21 cellular contexts compared by ENCODE assay signal in the genomic region with DNA sequence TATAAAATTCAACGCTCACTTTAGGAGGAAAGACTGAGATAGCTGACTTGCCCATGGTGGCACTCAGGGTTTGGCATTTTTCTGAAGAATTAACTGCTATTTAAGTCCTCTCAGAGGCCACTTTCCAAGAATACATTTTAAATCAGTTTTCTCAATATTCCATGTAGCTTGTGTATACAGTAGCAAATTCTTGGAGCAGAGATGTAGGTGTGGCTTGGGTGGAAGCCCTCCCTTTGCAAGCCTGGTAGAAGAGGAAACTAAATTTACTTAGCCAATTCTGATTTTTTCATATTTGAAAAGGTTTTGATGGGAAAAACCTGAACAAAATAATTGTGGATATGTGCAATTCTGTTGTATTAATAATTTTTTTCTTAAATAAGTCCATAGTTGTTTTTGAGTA. TPM values are rescaled to one million over a fixed set of nuclear protein-coding genes. Genes with fewer than 3 reads are reported as not detected.
A peak's percentile ranks its signal among the peaks of the same experiment; 100 is the strongest.
DNase-seq lines count a peak whose midpoint lies in the region; ATAC-seq and TF ChIP-seq lines count a peak whose summit lies in the region.
"Had no signal": no experiment of that assay in that cellular context is flagged by ENCODE, and none has a peak within 500 bp of the region (broad histone marks: within the 10 kb centered on the region; RNA-seq: fewer than 3 reads in every experiment).

No MANE protein-coding gene starts in this region.

- POLR2A ChIA-PET in PC-3 (lab: Charles Lee; ENCODE audit: unreplicated experiment): interaction anchor here (0.9 kb wide), 1 partner anchor 13 kb away, joined by 5 read pairs; no protein-coding TSS in a partner anchor

- ATAC-seq in PC-3 (peak; percentile 33), GM18858 (IDR thresholded peaks at IDR 0.05; ENCODE audit: unreplicated experiment) (no peak)
- ATAC-seq: T-cell had no signal

- peak overlapping the region; percentile 13 for H3K27ac ChIP-seq in PC-3 (ENCODE audit: low read length)
- peak overlapping the region in 12 of 59 donors; percentile 2 to 64 (median 16) for H3K27ac ChIP-seq in dorsolateral prefrontal cortex
- H3K27ac ChIP-seq: lower lobe of right lung, testis, VCaP had no signal

- DNase-seq in A172 (ENCODE audit: low spot score): peak; percentile 30
- DNase-seq in PC-3: no peak
- DNase-seq in NK-92 (lab: John Stamatoyannopoulos, UW; ENCODE audit: unreplicated experiment): no peak
- no peak for DNase-seq in dorsolateral prefrontal cortex
- no peak for DNase-seq in NCI-H446 (lab: John Stamatoyannopoulos, UW)
- DNase-seq: activated CD4-positive, alpha-beta memory T cell treated with anti-CD3 and anti-CD28 coated beads for 36 hours; activated naive CD8-positive, alpha-beta T cell treated with anti-CD3 and anti-CD28 coated beads, Interleukin-2, amount 10 ng/mL, durations not matched to agents 7 days and 5 days; activated T-cell treated with anti-CD3 and anti-CD28 coated beads, Interleukin-2, amount 50 U/mL, for 24 hours; central memory CD4-positive, alpha-beta T cell; DMS79 treated with DMSO at 0.1 percent for 48 hours; lower lobe of right lung; NCI-H1417 treated with DMSO at 0.1 percent for 48 hours; NCI-H2171; retina; T-cell; testis had no signal

- no peaks in the 10 kb centered on the region for H3F3A ChIP-seq in PC-3 (ENCODE audit: low read length, unreplicated experiment)

- no peaks in the 10 kb centered on the region for H3K36me3 Mint-ChIP-seq in dendritic cell treated with granulocyte-macrophage colony-stimulating factor and Interleukin-4, amounts not matched to agents 40 ng/mL and 50 ng/mL, for 4 days (ENCODE audit: low read depth)
- no peaks in the 10 kb centered on the region for H3K36me3 Mint-ChIP-seq in nephron (ENCODE audit: low read depth)
- H3K36me3 Mint-ChIP-seq: activated CD4-positive, alpha-beta memory T cell treated with anti-CD3 and anti-CD28 coated beads for 36 hours; activated naive CD8-positive, alpha-beta T cell treated with anti-CD3 and anti-CD28 coated beads, Interleukin-2, amount 10 ng/mL, durations not matched to agents 7 days and 5 days; CD14-positive monocyte; T-cell had no signal

- no peaks in the 10 kb centered on the region for H3K9me2 ChIP-seq in PC-3 (replicated peaks; ENCODE audit: low read length)

- H3K4me3 ChIP-seq in PC-3 (ENCODE audit: low read length): no peak overlapping the region
- H3K4me3 ChIP-seq in dorsolateral prefrontal cortex: no peak overlapping the region
- H3K4me3 ChIP-seq: lower lobe of right lung, testis had no signal

- no peak overlapping the region for H3K9ac ChIP-seq in PC-3 (ENCODE audit: low read length)

- H3K27me3 ChIP-seq in PC-3 (ENCODE audit: low read length) (no peaks in the 10 kb centered on the region), dorsolateral prefrontal cortex (no peaks in the 10 kb centered on the region)
- H3K27me3 ChIP-seq: testis had no signal

- peak overlapping the region; percentile 51 for H3K27ac Mint-ChIP-seq in dendritic cell treated with granulocyte-macrophage colony-stimulating factor and Interleukin-4, amounts not matched to agents 40 ng/mL and 50 ng/mL, for 4 days
- peak overlapping the region; percentile 69 to 85 (median 78) for H3K27ac Mint-ChIP-seq in nephron
- H3K27ac Mint-ChIP-seq: activated CD4-positive, alpha-beta memory T cell treated with anti-CD3 and anti-CD28 coated beads for 36 hours; activated naive CD8-positive, alpha-beta T cell treated with anti-CD3 and anti-CD28 coated beads, Interleukin-2, amount 10 ng/mL, durations not matched to agents 7 days and 5 days; activated T-cell treated with anti-CD3 and anti-CD28 coated beads, Interleukin-2, amount 50 U/mL, for 24 hours; T-cell had no signal

- H3K4me1 Mint-ChIP-seq in dendritic cell treated with granulocyte-macrophage colony-stimulating factor and Interleukin-4, amounts not matched to agents 40 ng/mL and 50 ng/mL, for 4 days (ENCODE audit: low read depth): peaks cover 15% of the 10 kb centered on the region
- peaks cover 26% of the 10 kb centered on the region for H3K4me1 Mint-ChIP-seq in nephron
- H3K4me1 Mint-ChIP-seq: activated naive CD8-positive, alpha-beta T cell treated with anti-CD3 and anti-CD28 coated beads, Interleukin-2, amount 10 ng/mL, durations not matched to agents 7 days and 5 days; T-cell had no signal

- CTCF ChIA-PET in PC-3 (lab: Charles Lee): no interaction called here

- no peaks in the 10 kb centered on the region for H3K27me3 Mint-ChIP-seq in dendritic cell treated with granulocyte-macrophage colony-stimulating factor and Interleukin-4, amounts not matched to agents 40 ng/mL and 50 ng/mL, for 4 days
- H3K27me3 Mint-ChIP-seq in nephron (ENCODE audit: low read depth): no peaks in the 10 kb centered on the region
- H3K27me3 Mint-ChIP-seq: activated CD4-positive, alpha-beta memory T cell treated with anti-CD3 and anti-CD28 coated beads for 36 hours; activated naive CD8-positive, alpha-beta T cell treated with anti-CD3 and anti-CD28 coated beads, Interleukin-2, amount 10 ng/mL, durations not matched to agents 7 days and 5 days; activated T-cell treated with anti-CD3 and anti-CD28 coated beads, Interleukin-2, amount 50 U/mL, for 24 hours had no signal

- H3K4me1 ChIP-seq in PC-3 (ENCODE audit: insufficient read depth, low read length): peaks cover 43% of the 10 kb centered on the region
- H3K4me1 ChIP-seq: testis had no signal

- no peak for TF ChIP-seq CTCF in PC-3 (conservative IDR thresholded peaks at IDR 0.05; ENCODE audit: low read depth, low read length)
- TF ChIP-seq CTCF in nephron (IDR thresholded peaks at IDR 0.05; ENCODE audit: unreplicated experiment in 3 of 3): no peak
- no peak for TF ChIP-seq CTCF in dorsolateral prefrontal cortex (IDR thresholded peaks at IDR 0.05 in 54 of 56, conservative IDR thresholded peaks at IDR 0.05 in 2 of 56; ENCODE audit: low read depth in 1 of 56, partially characterized antibody in 56 of 56)

- intact Hi-C loops in PC-3 (cut with micrococcal nuclease): loop anchor here (5.0 kb wide), 1 partner anchor 66 kb away; no protein-coding TSS in a partner anchor
- intact Hi-C loops in dendritic cell treated with granulocyte-macrophage colony-stimulating factor and Interleukin-4, amounts not matched to agents 40 ng/mL and 50 ng/mL, for 4 days (cut with micrococcal nuclease): loop anchor here (1.0 to 5.0 kb wide), 2 partner anchors 13 to 89 kb away; a partner anchor contains a TSS
- intact Hi-C loops in dorsolateral prefrontal cortex (cut with DNase I): no loop called here

- no TSS peak for BruUV-seq in PC-3 (replicated peaks; lab: Mats Ljungman, UMichigan)

- H3K4me3 Mint-ChIP-seq in dendritic cell treated with granulocyte-macrophage colony-stimulating factor and Interleukin-4, amounts not matched to agents 40 ng/mL and 50 ng/mL, for 4 days: no peak overlapping the region
- H3K4me3 Mint-ChIP-seq in nephron: no peak overlapping the region
- H3K4me3 Mint-ChIP-seq: activated CD4-positive, alpha-beta memory T cell treated with anti-CD3 and anti-CD28 coated beads for 36 hours; activated naive CD8-positive, alpha-beta T cell treated with anti-CD3 and anti-CD28 coated beads, Interleukin-2, amount 10 ng/mL, durations not matched to agents 7 days and 5 days; activated T-cell treated with anti-CD3 and anti-CD28 coated beads, Interleukin-2, amount 50 U/mL, for 24 hours; CD14-positive monocyte; T-cell had no signal

- H3K36me3 ChIP-seq in PC-3 (ENCODE audit: low read depth, low read length): no peaks in the 10 kb centered on the region
- H3K36me3 ChIP-seq: lower lobe of right lung had no signal

- H3K9me3 Mint-ChIP-seq in dendritic cell treated with granulocyte-macrophage colony-stimulating factor and Interleukin-4, amounts not matched to agents 40 ng/mL and 50 ng/mL, for 4 days: peaks cover 8% of the 10 kb centered on the region
- no peaks in the 10 kb centered on the region for H3K9me3 Mint-ChIP-seq in nephron
- H3K9me3 Mint-ChIP-seq: activated CD4-positive, alpha-beta memory T cell treated with anti-CD3 and anti-CD28 coated beads for 36 hours; activated naive CD8-positive, alpha-beta T cell treated with anti-CD3 and anti-CD28 coated beads, Interleukin-2, amount 10 ng/mL, durations not matched to agents 7 days and 5 days; activated T-cell treated with anti-CD3 and anti-CD28 coated beads, Interleukin-2, amount 50 U/mL, for 24 hours; T-cell had no signal

- peak overlapping the region; percentile 40 for H3K4me2 ChIP-seq in PC-3 (ENCODE audit: low read length)

- no peak overlapping the region for H2AFZ ChIP-seq in PC-3 (ENCODE audit: low read length)

- no peaks in the 10 kb centered on the region for H4K20me1 ChIP-seq in PC-3 (ENCODE audit: low read length)

- no peaks in the 10 kb centered on the region for H3K9me3 ChIP-seq in PC-3 (ENCODE audit: low read length)
- H3K9me3 ChIP-seq: lower lobe of right lung, testis had no signal

- no peaks in the 10 kb centered on the region for H3K79me2 ChIP-seq in PC-3 (ENCODE audit: low read length)

RNA-seq across cellular contexts. Expression of a gene that starts 14.0 kb away (rescaled TPM):
- 104 and 110 TPM in 2 replicates for total RNA-seq in A172 (2014; rRNA removed; shearing (Covaris generic))
- total RNA-seq in PC-3 (2014; rRNA removed) (23.5 and 25.2 TPM in 2 replicates), dorsolateral prefrontal cortex (100 to 1,000 TPM in 30 of 120 experiments, 10 to 100 TPM in 90; 50.3 to 160 (median 86.2) TPM)

Comparison
In these comparisons a context has a peak if more than half of its experiments do, and no peak if none do; other contexts are left out.
1. intact Hi-C loops: an anchor here in PC-3 (5.0 kb wide) and dendritic cell treated with granulocyte-macrophage colony-stimulating factor and Interleukin-4, amounts not matched to agents 40 ng/mL and 50 ng/mL, for 4 days (1.0 to 5.0 kb wide); none called in dorsolateral prefrontal cortex.